In genomic region chr17:38354466-38354865, GRCh38 we compare ENCODE assay signal across 14 cellular contexts. TPM values are rescaled to one million over a fixed set of nuclear protein-coding genes. Genes with fewer than 3 reads are reported as not detected.
DNase-seq lines count a peak whose midpoint lies in the region; ATAC-seq and TF ChIP-seq lines count a peak whose summit lies in the region.
"Had no signal": no experiment of that assay in that cellular context is flagged by ENCODE, and none has a peak within 500 bp of the region (broad histone marks: within the 10 kb centered on the region; RNA-seq: fewer than 3 reads in every experiment).

No MANE protein-coding gene starts in this region.

- TF ChIP-seq CTCF in AG04450 (IDR thresholded peaks at IDR 0.05; ENCODE audit: low read depth, low read length) = no peak
- TF ChIP-seq CTCF in ascending aorta (IDR thresholded peaks at IDR 0.05) = no peak
- TF ChIP-seq CTCF in colonic mucosa (IDR thresholded peaks at IDR 0.05) = no peak

- intact Hi-C loops in ascending aorta (cut with DNase I) (no loop called here), colonic mucosa (cut with DNase I) (no loop called here)
- intact Hi-C loops in naive thymus-derived CD4-positive, alpha-beta T cell (cut with micrococcal nuclease) = loop anchor here in 1 of 2 donors (5.0 kb wide), 1 partner anchor 57 kb away; the partner anchor contains the start of gene MRPL45

- in situ Hi-C loops in G401 (cut with HindIII; ENCODE audit: low sequenced_read_pairs) = no loop called here

- H3K9ac ChIP-seq in colonic mucosa (ENCODE audit: low read depth in 2 of 2, low read length in 2 of 2) = no peak overlapping the region

- H3K9me3 ChIP-seq in AG04450 (ENCODE audit: control insufficient read depth, insufficient read depth, low read length) = no peaks in the 10 kb centered on the region; the same call in 1 of the 2 replicates
- H3K9me3 ChIP-seq in ascending aorta = no peaks in the 10 kb centered on the region
- H3K9me3 ChIP-seq in naive thymus-derived CD4-positive, alpha-beta T cell (ENCODE audit: control insufficient read depth in 2 of 3, low read length in 3 of 3) = no peaks in the 10 kb centered on the region
- no peaks in the 10 kb centered on the region for H3K9me3 ChIP-seq in colonic mucosa
- H3K9me3 ChIP-seq: neutrophil had no signal

- H3K36me3 ChIP-seq in ascending aorta = no peaks in the 10 kb centered on the region
- H3K36me3 ChIP-seq in naive thymus-derived CD4-positive, alpha-beta T cell (ENCODE audit: control insufficient read depth in 2 of 3, insufficient read depth in 3 of 3, low read length in 3 of 3) = no peaks in the 10 kb centered on the region
- H3K36me3 ChIP-seq in colonic mucosa = no peaks in the 10 kb centered on the region
- H3K36me3 ChIP-seq: neutrophil had no signal

- peaks cover 0 to 2% (median 0%) of the 10 kb centered on the region in 5 donors for H3K36me3 Mint-ChIP-seq in naive thymus-derived CD4-positive, alpha-beta T cell

- peak overlapping the region; percentile 4 to 90 (median 51) for H3K4me3 Mint-ChIP-seq in naive thymus-derived CD4-positive, alpha-beta T cell

- H3K9me3 Mint-ChIP-seq in naive thymus-derived CD4-positive, alpha-beta T cell = no peaks in the 10 kb centered on the region
- H3K9me3 Mint-ChIP-seq: activated naive CD4-positive, alpha-beta T cell treated with anti-CD3 and anti-CD28 coated beads, Interleukin-2, amount 10 ng/mL, durations not matched to agents 7 days and 5 days had no signal

- H3K27me3 ChIP-seq in AG04450 (ENCODE audit: control insufficient read depth, insufficient read depth, low read length) (no peaks in the 10 kb centered on the region), ascending aorta (no peaks in the 10 kb centered on the region), colonic mucosa (no peaks in the 10 kb centered on the region)
- H3K27me3 ChIP-seq in naive thymus-derived CD4-positive, alpha-beta T cell (ENCODE audit: control insufficient read depth in 2 of 2, insufficient read depth in 2 of 2, low read length in 2 of 2) = no peaks in the 10 kb centered on the region

- peak overlapping the region in 2 of 9 donors; percentile 11 to 63 for H3K27ac Mint-ChIP-seq in naive thymus-derived CD4-positive, alpha-beta T cell
- H3K27ac Mint-ChIP-seq: activated naive CD4-positive, alpha-beta T cell treated with anti-CD3 and anti-CD28 coated beads, Interleukin-2, amount 10 ng/mL, durations not matched to agents 7 days and 5 days had no signal

- DNase-seq in AG04450 (ENCODE audit: low read depth, low spot score) = no peak
- peak; percentile 55 for DNase-seq in G401 (ENCODE audit: low spot score)
- no peak for DNase-seq in ascending aorta (ENCODE audit: low spot score in 2 of 2)
- no peak for DNase-seq in naive thymus-derived CD4-positive, alpha-beta T cell
- DNase-seq in SIG-M5 (lab: John Stamatoyannopoulos, UW) = no peak
- no peak for DNase-seq in colonic mucosa
- DNase-seq: activated CD4-positive, alpha-beta T cell treated with anti-CD3 and anti-CD28 coated beads, Interleukin-2, amount 50 U/mL, for 4 hours; activated naive CD4-positive, alpha-beta T cell treated with anti-CD3 and anti-CD28 coated beads, Interleukin-2, amount 10 ng/mL, durations not matched to agents 7 days and 5 days; foreskin melanocyte; NCI-H2081 had no signal

- peaks cover 27 to 77% (median 66%) of the 10 kb centered on the region in 7 donors for H3K4me1 Mint-ChIP-seq in naive thymus-derived CD4-positive, alpha-beta T cell

- CTCF ChIA-PET in AG04450 (lab: Charles Lee) = interaction anchor here (0.9 to 5.8 kb wide), 4 partner anchors 10 to 313 kb away, joined by 3 to 40 read pairs (median 4); no protein-coding TSS in a partner anchor
- CTCF ChIA-PET in naive thymus-derived CD4-positive, alpha-beta T cell (lab: Charles Lee) = interaction anchor here (1.2 to 2.4 kb wide), 3 partner anchors 9 to 69 kb away, joined by 4 to 10 read pairs (median 4); no protein-coding TSS in a partner anchor

- POLR2A ChIA-PET in AG04450 (lab: Yijun Ruan, JAX) = no interaction called here
- POLR2A ChIA-PET in naive thymus-derived CD4-positive, alpha-beta T cell (lab: Charles Lee) = no interaction called here

- ATAC-seq in naive thymus-derived CD4-positive, alpha-beta T cell = no peak
- no peak for ATAC-seq in GM19455 (IDR thresholded peaks at IDR 0.05; ENCODE audit: unreplicated experiment)
- ATAC-seq in HG03354 (IDR thresholded peaks at IDR 0.05; ENCODE audit: poor library complexity, severe bottlenecking, unreplicated experiment) = no peak
- ATAC-seq: HCT116 had no signal

- H3K27ac ChIP-seq in AG04450 (ENCODE audit: low read depth, low read length) (no peak overlapping the region), ascending aorta (peak overlapping the region in 1 of 2 donors; percentile 7), colonic mucosa (no peak overlapping the region)
- H3K27ac ChIP-seq in naive thymus-derived CD4-positive, alpha-beta T cell (ENCODE audit: low read depth, low read length) = no peak overlapping the region
- H3K27ac ChIP-seq: neutrophil had no signal

- H3K4me3 ChIP-seq in AG04450 (ENCODE audit: low read depth, low read length) (peak overlapping the region; percentile 18; the same call in 1 of the 2 replicates), ascending aorta (peak overlapping the region; percentile 16 to 97), colonic mucosa (no peak overlapping the region)
- H3K4me3 ChIP-seq in naive thymus-derived CD4-positive, alpha-beta T cell (ENCODE audit: low read length) = no peak overlapping the region

- peaks cover 10 to 43% of the 10 kb centered on the region in 2 donors for H3K4me1 ChIP-seq in ascending aorta
- H3K4me1 ChIP-seq in naive thymus-derived CD4-positive, alpha-beta T cell (ENCODE audit: control insufficient read depth in 2 of 2, insufficient read depth in 2 of 2, low read length in 2 of 2) = peaks cover 9 to 21% of the 10 kb centered on the region in 2 donors
- no peaks in the 10 kb centered on the region for H3K4me1 ChIP-seq in colonic mucosa

- H3K27me3 Mint-ChIP-seq in naive thymus-derived CD4-positive, alpha-beta T cell = no peaks in the 10 kb centered on the region

RNA-seq across cellular contexts. Expression of gene SOCS7, which starts 2.8 kb away (rescaled TPM):
- 5.8 and 6.5 TPM in 2 replicates for polyA plus RNA-seq in AG04450 (2011; rRNA removed)
- 20.5 and 20.6 TPM in 2 replicates for polyA minus RNA-seq in AG04450 (2011; rRNA and poly(A)+ RNA removed)
- 12.7 and 14.9 TPM in 2 replicates for total RNA-seq in G401 (2014; rRNA removed; shearing (Covaris generic))
- total RNA-seq in ascending aorta (10.3 TPM), colonic mucosa (10 to 100 TPM; 11.4 to 15.3 TPM)
- 10 to 100 TPM; 17.0 to 23.3 (median 21.5) TPM for total RNA-seq in naive thymus-derived CD4-positive, alpha-beta T cell
- polyA plus RNA-seq in naive thymus-derived CD4-positive, alpha-beta T cell = under 1 TPM; 0.57 to 0.81 TPM

RNA-seq across cellular contexts. Expression of gene GPR179, which starts 10.7 kb away (rescaled TPM):
- polyA plus RNA-seq in AG04450 (2011; rRNA removed) = not detected in 2 replicates
- 0.05 TPM in 1 of 2 replicates, not detected in the other for polyA minus RNA-seq in AG04450 (2011; rRNA and poly(A)+ RNA removed)
- total RNA-seq in G401 (2014; rRNA removed; shearing (Covaris generic)) = not detected in 2 replicates
- total RNA-seq in ascending aorta = not detected
- total RNA-seq in naive thymus-derived CD4-positive, alpha-beta T cell = under 1 TPM in 3 of 5 experiments, not detected in 2; 0.11 to 0.35 (median 0.17) TPM
- polyA plus RNA-seq in naive thymus-derived CD4-positive, alpha-beta T cell = not detected
- under 1 TPM; 0.03 to 0.12 TPM for total RNA-seq in colonic mucosa

RNA-seq across cellular contexts. Expression of gene MRPL45, which starts 57.5 kb away (rescaled TPM):
- polyA plus RNA-seq in AG04450 (2011; rRNA removed) = 78.1 and 86.0 TPM in 2 replicates
- polyA minus RNA-seq in AG04450 (2011; rRNA and poly(A)+ RNA removed) = 37.4 and 39.3 TPM in 2 replicates
- total RNA-seq in G401 (2014; rRNA removed; shearing (Covaris generic)) = 81.2 and 90.6 TPM in 2 replicates
- total RNA-seq in ascending aorta (27.5 TPM), colonic mucosa (10 to 100 TPM; 34.1 to 42.4 TPM)
- total RNA-seq in naive thymus-derived CD4-positive, alpha-beta T cell = 10 to 100 TPM; 15.7 to 28.6 (median 22.7) TPM
- polyA plus RNA-seq in naive thymus-derived CD4-positive, alpha-beta T cell = 10 to 100 TPM; 31.2 to 41.6 TPM

Comparison
In these comparisons a context has a peak if more than half of its experiments do, and no peak if none do; other contexts are left out.
1. H3K4me3 ChIP-seq: peak in AG04450 (single experiment) and ascending aorta (2 of 2); none in naive thymus-derived CD4-positive, alpha-beta T cell (single experiment) and colonic mucosa (single experiment).